ENCODE assay signal across 8 cellular contexts in genomic region chr9:97983524-97984187, GRCh38. TPM values are rescaled to one million over a fixed set of nuclear protein-coding genes. Genes with fewer than 3 reads are reported as not detected.
DNase-seq lines count a peak whose midpoint lies in the region; ATAC-seq and TF ChIP-seq lines count a peak whose summit lies in the region.

No MANE protein-coding gene starts in this region.

- POLR2A ChIA-PET in HCT116 (lab: Charles Lee) = interaction anchor here (0.9 to 1.6 kb wide), 3 partner anchors 61 to 350 kb away, joined by 3 read pairs; partner anchors contain the start of genes NANS, NCBP1, TRMO and TSTD2

- H3K27me3 ChIP-seq in GM06990 (replicated peaks; ENCODE audit: control insufficient read depth, insufficient read depth, low read length) (no peaks in the 10 kb centered on the region), HCT116 (ENCODE audit: insufficient read depth, low read length) (no peaks in the 10 kb centered on the region)

- BruUV-seq in HCT116 (replicated peaks; lab: Mats Ljungman, UMichigan) = no TSS peak

- DNase-seq in GM06990 (ENCODE audit: extremely low read depth, insufficient read length) = peak; percentile 78
- DNase-seq in HCT116 (ENCODE audit: low read depth, low spot score) = no peak
- peak; percentile 18 for DNase-seq in NCI-H226
- DNase-seq in activated T-helper 1 cell treated with anti-CD3 and anti-CD28 coated beads, Interleukin-2, amount 50 U/mL, for 16 hours (ENCODE audit: low read depth in 1 of 2, low spot score in 1 of 2) = peak; percentile 35 to 52
- DNase-seq in fibroblast of mammary gland (ENCODE audit: low read depth) = peak; percentile 7
- DNase-seq in stimulated activated naive CD8-positive, alpha-beta T cell treated with anti-CD3 and anti-CD28 coated beads, Interleukin-15, Interleukin-2, amounts not matched to agents 100 U/mL and 50 U/mL, for 24 hours = peak; percentile 57

- H3K4me3 ChIP-seq in GM06990 (replicated peaks; ENCODE audit: low read depth, low read length) = peak overlapping the region; percentile 85
- peak overlapping the region; percentile 75 to 86 for H3K4me3 ChIP-seq in HCT116 (replicated peaks in 1 of 2; ENCODE audit: low read depth in 1 of 2, low read length in 2 of 2)
- peak overlapping the region; percentile 75 for H3K4me3 ChIP-seq in fibroblast of mammary gland (ENCODE audit: control insufficient read depth, low read depth, low read length)

- intact Hi-C loops in HCT116 (cut with micrococcal nuclease) = loop anchor here (2.0 kb wide), 1 partner anchor 61 kb away; the partner anchor contains the start of gene TRMO

- peaks cover 52% of the 10 kb centered on the region for H3K4me1 Mint-ChIP-seq in nephron

- H2AFZ ChIP-seq in HCT116 (ENCODE audit: low read depth, low read length, poor library complexity, severe bottlenecking) = no peak overlapping the region

- H3K36me3 ChIP-seq in GM06990 (ENCODE audit: control insufficient read depth, insufficient read depth, low read length) (no peaks in the 10 kb centered on the region), HCT116 (ENCODE audit: control insufficient read depth in 1 of 2, insufficient read depth in 2 of 2, low read length in 2 of 2) (no peaks in the 10 kb centered on the region; a peak in 1 of 4 replicates)

- H3K27ac ChIP-seq in HCT116 (ENCODE audit: low read depth, low read length) = peak overlapping the region; percentile 98

- H4K20me1 ChIP-seq in HCT116 (ENCODE audit: insufficient read depth) = peaks cover 11% of the 10 kb centered on the region; the same call in 1 of the 2 replicates

- TF ChIP-seq CTCF in GM06990 (IDR thresholded peaks at IDR 0.05; ENCODE audit: insufficient read depth, low read length, poor library complexity, severe bottlenecking) (no peak), HCT116 (IDR thresholded peaks at IDR 0.05 in 2 of 3, conservative IDR thresholded peaks at IDR 0.05 in 1 of 3; ENCODE audit: borderline replicate concordance in 1 of 3, insufficient read depth in 1 of 3, low read depth in 2 of 3, low read length in 2 of 3) (peak in 1 of 3 experiments; percentile 1; a peak in 1 of 6 replicates), fibroblast of mammary gland (conservative IDR thresholded peaks at IDR 0.05; ENCODE audit: control insufficient read depth, insufficient read depth, low read depth, low read length) (no peak), nephron (IDR thresholded peaks at IDR 0.05; ENCODE audit: unreplicated experiment in 3 of 3) (peak in 1 of 3 experiments; percentile 40)

- peak overlapping the region; percentile 93 for H3K4me2 ChIP-seq in HCT116 (ENCODE audit: low read length)

- H3K9me2 ChIP-seq in HCT116 (ENCODE audit: insufficient read depth) = no peaks in the 10 kb centered on the region

- CTCF ChIA-PET in HCT116 (lab: Charles Lee) = interaction anchor here (2.4 kb wide), 1 partner anchor 61 kb away, joined by 7 read pairs; no protein-coding TSS in a partner anchor

- H3K4me1 ChIP-seq in HCT116 (ENCODE audit: control insufficient read depth in 1 of 2, insufficient read depth in 2 of 2, low read length in 2 of 2) = peaks cover 16 to 53% of the 10 kb centered on the region in 2 experiments

- no peaks in the 10 kb centered on the region for H3K9me3 Mint-ChIP-seq in nephron

- RAD21 ChIA-PET in HCT116 (lab: Charles Lee; ENCODE audit: low non-redundant PET in 1 of 2, low total read pairs in 2 of 2, uncharacterized antibody in 2 of 2, unreplicated experiment in 2 of 2) = no interaction called here

- H3K36me3 Mint-ChIP-seq in nephron (ENCODE audit: low read depth) = no peaks in the 10 kb centered on the region

- TF ChIP-seq POLR2A in HCT116 (IDR thresholded peaks at IDR 0.05; ENCODE audit: borderline replicate concordance, extremely low read depth, insufficient read depth, insufficient read length) = peak; percentile 31

- peak overlapping the region in 2 of 3 experiments; percentile 74 to 89 for H3K27ac Mint-ChIP-seq in nephron

- no peak for TF ChIP-seq RAD21 in HCT116 (IDR thresholded peaks at IDR 0.05; ENCODE audit: low read depth)

- H3K9me3 ChIP-seq in HCT116 (ENCODE audit: control insufficient read depth in 1 of 2, insufficient read depth in 1 of 2, low read depth in 1 of 2, low read length in 2 of 2) = no peaks in the 10 kb centered on the region

- ATAC-seq in HCT116 = peak; percentile 22
- ATAC-seq in stimulated activated naive CD8-positive, alpha-beta T cell treated with anti-CD3 and anti-CD28 coated beads, Interleukin-15, Interleukin-2, amounts not matched to agents 100 U/mL and 50 U/mL, for 24 hours = peak; percentile 8
- no peak for ATAC-seq in GM18858 (IDR thresholded peaks at IDR 0.05; ENCODE audit: unreplicated experiment)

- peak overlapping the region; percentile 79 to 85 (median 82) for H3K4me3 Mint-ChIP-seq in nephron

- peak overlapping the region; percentile 99 for H3K9ac ChIP-seq in HCT116 (ENCODE audit: low read length)

- peaks cover 51% of the 10 kb centered on the region for H3K79me2 ChIP-seq in HCT116 (ENCODE audit: insufficient read depth, low read length)

- no peaks in the 10 kb centered on the region for H3K27me3 Mint-ChIP-seq in nephron (ENCODE audit: low read depth)

TF ChIP-seq in HCT116, 20 proteins besides CTCF, POLR2A, EP300 and RAD21:
- TF ChIP-seq TCF7L2 (IDR thresholded peaks at IDR 0.05; ENCODE audit: borderline replicate concordance, extremely low read depth, insufficient read depth, insufficient read length) (peak; percentile 6), ZFX (IDR thresholded peaks at IDR 0.05) (peak; percentile 66), YY1 (IDR thresholded peaks at IDR 0.05; ENCODE audit: extremely low read depth, insufficient replicate concordance, low read depth, low read length) (no peak), SRF (IDR thresholded peaks at IDR 0.05; ENCODE audit: low read depth) (no peak), EGR1 (IDR thresholded peaks at IDR 0.05; ENCODE audit: low read depth) (peak; percentile 15; the same call in 1 of the 2 replicates)

RNA-seq across cellular contexts. Expression of gene ANP32B, which starts 0.5 kb away (rescaled TPM):
- total RNA-seq in HCT116 (2021; ENCODE audit: unreplicated experiment) = 206 TPM
- 164 and 188 TPM in 2 replicates for polyA plus RNA-seq in HCT116 (2012)

RNA-seq across cellular contexts. Expression of gene HEMGN, which starts 45.7 kb away (rescaled TPM):
- total RNA-seq in HCT116 (2021; ENCODE audit: unreplicated experiment) = not detected
- polyA plus RNA-seq in HCT116 (2012) = not detected in 2 replicates
